In the genomic region with DNA sequence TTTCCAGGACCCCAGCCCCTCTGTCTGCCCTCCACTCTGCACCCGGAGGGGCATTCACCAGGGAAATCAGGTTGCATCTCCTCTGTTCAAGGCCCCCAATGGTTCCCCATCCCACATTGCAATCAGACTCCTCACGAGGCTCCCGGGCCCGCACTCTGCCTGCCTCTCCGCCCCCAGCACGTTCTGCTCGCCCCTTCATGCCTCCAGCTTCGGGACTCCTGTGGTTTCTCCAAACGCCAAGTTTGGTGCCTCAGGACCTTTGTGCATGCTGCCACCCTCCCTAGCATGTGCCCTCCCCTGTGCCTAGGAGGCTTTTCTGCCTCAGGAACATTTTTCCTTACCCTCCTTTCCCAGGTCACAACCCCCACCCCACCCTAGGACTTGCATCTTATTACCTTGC, we compare ENCODE assay signal across 9 cellular contexts.
"Had no signal": no experiment of that assay in that cellular context is flagged by ENCODE, and none has a peak within 500 bp of the region (broad histone marks: within the 10 kb centered on the region; RNA-seq: fewer than 3 reads in every experiment).

No MANE protein-coding gene starts in this region.

- DNase-seq: GM23248, GOT3, H7, KBM-7 had no signal

- H2AFZ ChIP-seq: GM23248 had no signal

- H3K9ac ChIP-seq: GM23248, KMS-11 had no signal

- H3K36me3 ChIP-seq: HAP-1 had no signal

- H3K27ac ChIP-seq: GM23248, HL-60, KMS-11 had no signal

- H3K9me3 ChIP-seq: HAP-1 had no signal

- H3K4me2 ChIP-seq: KMS-11 had no signal

- H3K4me1 ChIP-seq: HAP-1 had no signal

- H3K4me3 ChIP-seq: GM23248, HAP-1 had no signal

- ATAC-seq: HCT116, HepG2 had no signal
